Comparison of ENCODE assay signal across 1 cellular context in genomic region chr7:8051998-8052397, GRCh38.
TF ChIP-seq lines count a peak whose summit lies in the region.

No MANE protein-coding gene starts in this region.

TF ChIP-seq in GM23338, 12 proteins besides CTCF, POLR2A, EP300 and RAD21 (continued from another document):
- no peak for TF ChIP-seq ZNF462 (CRISPR knock-in tag; IDR thresholded peaks at IDR 0.05)
- TF ChIP-seq NANOG (IDR thresholded peaks at IDR 0.05; ENCODE audit: borderline replicate concordance), result no peak
- TF ChIP-seq EZH2phosphoT487 (IDR thresholded peaks at IDR 0.05; ENCODE audit: unreplicated experiment), result no peak
- no peak for TF ChIP-seq JUNB (IDR thresholded peaks at IDR 0.05; ENCODE audit: unreplicated experiment)
- TF ChIP-seq POLR2AphosphoS5 (IDR thresholded peaks at IDR 0.05; ENCODE audit: low read depth), result no peak
- TF ChIP-seq ZNF331 (CRISPR knock-in tag; IDR thresholded peaks at IDR 0.05; ENCODE audit: low read depth), result no peak
